In the genomic region with DNA sequence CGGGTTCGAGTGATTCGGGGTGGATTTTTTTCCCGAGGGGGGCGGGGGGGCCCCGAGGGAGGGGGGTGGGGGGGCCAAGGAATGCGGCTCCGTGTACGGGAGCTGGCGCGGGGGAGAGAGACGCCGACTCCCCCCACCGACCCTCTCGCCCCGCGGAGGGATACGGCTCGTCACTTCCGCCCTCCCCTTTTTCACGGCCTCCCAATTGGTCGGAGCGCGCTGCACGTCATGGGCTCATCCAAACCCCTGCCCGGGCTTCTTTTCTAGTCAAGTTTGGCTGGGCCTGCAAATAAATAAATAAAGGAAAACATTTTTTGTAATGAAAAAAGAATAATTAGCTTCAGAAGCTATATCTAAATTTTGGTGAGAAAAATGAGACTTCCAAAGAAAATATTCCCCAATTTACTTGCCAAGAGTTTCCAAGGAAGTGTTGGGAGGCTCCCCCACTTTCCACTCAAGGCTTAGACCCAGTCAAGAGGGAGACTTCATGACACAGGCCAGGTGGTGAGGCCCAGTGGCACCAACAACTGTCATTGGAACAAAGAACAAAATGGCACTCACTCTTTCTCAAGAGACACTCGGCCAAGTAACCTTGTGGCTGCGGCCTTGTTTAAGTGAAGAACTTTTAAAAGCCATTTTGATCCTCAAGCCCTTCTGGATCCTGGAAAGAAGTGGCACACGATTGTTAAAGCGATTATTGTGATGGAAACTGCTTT, we compare ENCODE assay signal across 8 cellular contexts. TPM values are rescaled to one million over a fixed set of nuclear protein-coding genes. Genes with fewer than 3 reads are reported as not detected.
DNase-seq lines count a peak whose midpoint lies in the region; ATAC-seq, FAIRE-seq and TF ChIP-seq lines count a peak whose summit lies in the region.

Gene POGZ (minus strand): TSS at position 164 of the 716 bp plus-strand sequence. CDS start 17,290 bp downstream, outside the sequence.

- H3K36me3 ChIP-seq in bronchial epithelial cell (ENCODE audit: control insufficient read depth, insufficient read depth, low read length), result no peaks in the 10 kb centered on the region
- H3K36me3 ChIP-seq in small intestine (ENCODE audit: control insufficient read depth in 2 of 2, insufficient read depth in 2 of 2, low read length in 2 of 2), result no peaks in the 10 kb centered on the region

- no peaks in the 10 kb centered on the region; the same call in 1 of the 2 replicates for H3K36me3 Mint-ChIP-seq in WTC11

- H3K9me3 Mint-ChIP-seq in WTC11, result no peaks in the 10 kb centered on the region

- FAIRE-seq in bronchial epithelial cell (lab: Jason Lieb, UNC) (no peak), small intestine (lab: Jason Lieb, UNC) (no peak)

- H3K27me3 ChIP-seq in bronchial epithelial cell (ENCODE audit: control insufficient read depth, insufficient read depth, low read length) (no peaks in the 10 kb centered on the region), small intestine (ENCODE audit: control insufficient read depth in 2 of 2, insufficient read depth in 2 of 2, low read length in 2 of 2) (no peaks in the 10 kb centered on the region)

- H3K27ac ChIP-seq in 22Rv1 (peak within 1 kb of the TSS; percentile 87), small intestine (ENCODE audit: low read depth in 1 of 2, low read length in 1 of 2) (peak within 1 kb of the TSS; percentile 90 to 99)

- POLR2A ChIA-PET in WTC11 (lab: Charles Lee), result interaction anchor here (0.8 to 1.0 kb wide), 2 partner anchors 52 to 54 kb away, joined by 3 to 4 read pairs; partner anchors contain the start of gene CGN

- CTCF ChIA-PET in WTC11 (lab: Charles Lee), result interaction anchor here (0.5 to 1.1 kb wide), 5 partner anchors 12 to 134 kb away, joined by 3 to 6 read pairs (median 4); no protein-coding TSS in a partner anchor

- 12 to 17% (median 16%) methylated on average over 23 to 30 of the region's 30 CpGs for WGBS in small intestine, 3 donors

- H3K27me3 Mint-ChIP-seq in WTC11 (ENCODE audit: low read depth), result peaks cover 27% of the 10 kb centered on the region

- TF ChIP-seq CTCF in 22Rv1 (IDR thresholded peaks at IDR 0.05) (no peak), WTC11 (IDR thresholded peaks at IDR 0.05) (no peak), bronchial epithelial cell (IDR thresholded peaks at IDR 0.05; ENCODE audit: insufficient read depth, low read length, severe bottlenecking) (no peak)

- peaks cover 11% of the 10 kb centered on the region for H3K4me1 Mint-ChIP-seq in WTC11

- peak; percentile 67 for ATAC-seq in GM18868 (IDR thresholded peaks at IDR 0.05; ENCODE audit: unreplicated experiment)
- ATAC-seq in HG03135 (IDR thresholded peaks at IDR 0.05; ENCODE audit: unreplicated experiment), result peak; percentile 56
- ATAC-seq in WTC11, result peak; percentile 84

- peak within 1 kb of the TSS; percentile 98 for H3K27ac Mint-ChIP-seq in WTC11

- peak; percentile 99 for DNase-seq in NCI-H345 (lab: John Stamatoyannopoulos, UW)
- DNase-seq in WTC11 (ENCODE audit: low spot score), result peak; percentile 93
- peak; percentile 74 for DNase-seq in bronchial epithelial cell (ENCODE audit: low read depth)
- peak; percentile 95 for DNase-seq in iPS-NIHi11 (ENCODE audit: low spot score)
- DNase-seq in small intestine, result peak; percentile 92

- H3K4me1 ChIP-seq in small intestine (ENCODE audit: control insufficient read depth in 2 of 2, insufficient read depth in 1 of 2, low read depth in 1 of 2, low read length in 1 of 2), result peaks cover 4 to 6% of the 10 kb centered on the region in 2 donors

- peak within 1 kb of the TSS; percentile 86 for H3K4me3 Mint-ChIP-seq in WTC11

- peak within 1 kb of the TSS; percentile 59 for H3K4me3 ChIP-seq in bronchial epithelial cell (ENCODE audit: low read depth, low read length)
- H3K4me3 ChIP-seq in small intestine (ENCODE audit: low read depth in 1 of 2, low read length in 2 of 2), result peak within 1 kb of the TSS; percentile 97 to 98

- H3K9me3 ChIP-seq in small intestine (ENCODE audit: control insufficient read depth, low read depth), result no peaks in the 10 kb centered on the region

TF ChIP-seq in WTC11, 78 proteins besides CTCF, POLR2A, EP300 and RAD21 (continues in another document):
- TF ChIP-seq, protein P1, sequence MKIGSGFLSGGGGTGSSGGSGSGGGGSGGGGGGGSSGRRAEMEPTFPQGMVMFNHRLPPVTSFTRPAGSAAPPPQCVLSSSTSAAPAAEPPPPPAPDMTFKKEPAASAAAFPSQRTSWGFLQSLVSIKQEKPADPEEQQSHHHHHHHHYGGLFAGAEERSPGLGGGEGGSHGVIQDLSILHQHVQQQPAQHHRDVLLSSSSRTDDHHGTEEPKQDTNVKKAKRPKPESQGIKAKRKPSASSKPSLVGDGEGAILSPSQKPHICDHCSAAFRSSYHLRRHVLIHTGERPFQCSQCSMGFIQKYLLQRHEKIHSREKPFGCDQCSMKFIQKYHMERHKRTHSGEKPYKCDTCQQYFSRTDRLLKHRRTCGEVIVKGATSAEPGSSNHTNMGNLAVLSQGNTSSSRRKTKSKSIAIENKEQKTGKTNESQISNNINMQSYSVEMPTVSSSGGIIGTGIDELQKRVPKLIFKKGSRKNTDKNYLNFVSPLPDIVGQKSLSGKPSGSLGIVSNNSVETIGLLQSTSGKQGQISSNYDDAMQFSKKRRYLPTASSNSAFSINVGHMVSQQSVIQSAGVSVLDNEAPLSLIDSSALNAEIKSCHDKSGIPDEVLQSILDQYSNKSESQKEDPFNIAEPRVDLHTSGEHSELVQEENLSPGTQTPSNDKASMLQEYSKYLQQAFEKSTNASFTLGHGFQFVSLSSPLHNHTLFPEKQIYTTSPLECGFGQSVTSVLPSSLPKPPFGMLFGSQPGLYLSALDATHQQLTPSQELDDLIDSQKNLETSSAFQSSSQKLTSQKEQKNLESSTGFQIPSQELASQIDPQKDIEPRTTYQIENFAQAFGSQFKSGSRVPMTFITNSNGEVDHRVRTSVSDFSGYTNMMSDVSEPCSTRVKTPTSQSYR (CRISPR knock-in tag; IDR thresholded peaks at IDR 0.05), result no peak
- TF ChIP-seq ZSCAN18 (CRISPR knock-in tag; IDR thresholded peaks at IDR 0.05), result peak; percentile 59; the same call in 1 of the 2 replicates
- no peak for TF ChIP-seq NR2C2 (CRISPR knock-in tag; IDR thresholded peaks at IDR 0.05)
- TF ChIP-seq NR1H2 (CRISPR knock-in tag; IDR thresholded peaks at IDR 0.05), result no peak
- no peak for TF ChIP-seq SMAD3 (CRISPR knock-in tag; IDR thresholded peaks at IDR 0.05; ENCODE audit: borderline replicate concordance)
- TF ChIP-seq ATF1 (CRISPR knock-in tag; IDR thresholded peaks at IDR 0.05), result no peak
- TF ChIP-seq ZNF423 (CRISPR knock-in tag; IDR thresholded peaks at IDR 0.05), result no peak
- no peak for TF ChIP-seq MXD4 (CRISPR knock-in tag; IDR thresholded peaks at IDR 0.05; ENCODE audit: borderline replicate concordance)
- TF ChIP-seq ERG (CRISPR knock-in tag; IDR thresholded peaks at IDR 0.05), result no peak
- TF ChIP-seq ZNF416 (CRISPR knock-in tag; IDR thresholded peaks at IDR 0.05), result no peak
- TF ChIP-seq, protein P2, sequence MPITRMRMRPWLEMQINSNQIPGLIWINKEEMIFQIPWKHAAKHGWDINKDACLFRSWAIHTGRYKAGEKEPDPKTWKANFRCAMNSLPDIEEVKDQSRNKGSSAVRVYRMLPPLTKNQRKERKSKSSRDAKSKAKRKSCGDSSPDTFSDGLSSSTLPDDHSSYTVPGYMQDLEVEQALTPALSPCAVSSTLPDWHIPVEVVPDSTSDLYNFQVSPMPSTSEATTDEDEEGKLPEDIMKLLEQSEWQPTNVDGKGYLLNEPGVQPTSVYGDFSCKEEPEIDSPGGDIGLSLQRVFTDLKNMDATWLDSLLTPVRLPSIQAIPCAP (CRISPR knock-in tag; IDR thresholded peaks at IDR 0.05), result no peak
- TF ChIP-seq AR (CRISPR knock-in tag; IDR thresholded peaks at IDR 0.05), result no peak

RNA-seq across cellular contexts. Expression of gene POGZ, which starts in this region (rescaled TPM):
- total RNA-seq in WTC11 (2021), result 88.1 to 107 TPM (median 105 TPM) in 3 replicates
- total RNA-seq in bronchial epithelial cell, result 6.6 and 10.2 TPM in 2 replicates
- 10 to 100 TPM; 11.1 to 16.3 (median 15.6) TPM for polyA plus RNA-seq in small intestine

Comparison
In these comparisons a context has a peak if more than half of its experiments do, and no peak if none do; other contexts are left out.
1. Peak in every context shown above with its lines: DNase-seq, ATAC-seq, H3K4me3 ChIP-seq and H3K27ac ChIP-seq.